In the genomic region with DNA sequence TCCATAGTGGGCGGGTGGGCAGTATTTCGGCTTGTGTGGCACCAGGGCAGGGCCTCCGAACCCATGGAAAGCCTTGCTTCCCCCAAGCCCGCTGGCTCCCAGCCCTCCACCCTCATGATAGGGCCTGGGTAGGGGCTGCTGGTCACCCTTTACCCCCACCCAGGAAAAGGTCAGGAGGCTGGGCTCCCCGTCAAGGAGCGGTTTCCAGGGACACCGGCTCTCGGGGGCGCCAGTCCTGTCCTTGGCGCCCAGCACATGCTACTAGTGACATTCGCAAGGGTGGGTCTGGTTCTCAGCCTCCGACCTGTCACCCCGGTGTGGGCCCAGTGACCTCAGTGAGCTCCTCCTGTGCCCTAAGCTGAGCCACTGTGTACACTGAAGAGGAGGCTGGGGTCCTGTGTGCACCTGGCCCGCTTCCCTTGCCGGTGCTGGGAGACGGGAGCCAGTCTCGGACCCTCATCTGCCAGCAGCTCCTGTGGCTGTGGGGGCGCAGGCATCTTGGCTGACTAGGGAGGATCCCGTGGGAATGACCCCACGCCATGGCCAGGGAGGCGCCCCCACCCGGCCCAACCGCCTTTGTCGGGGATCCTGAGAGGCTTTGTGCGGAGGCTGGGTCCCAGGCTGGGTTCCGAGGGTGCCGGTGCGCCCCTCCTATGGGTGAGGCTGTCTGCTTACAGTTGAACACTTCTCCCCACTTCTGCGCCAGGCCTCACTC, we compare ENCODE assay signal across 17 cellular contexts.
"Had no signal": no experiment of that assay in that cellular context is flagged by ENCODE, and none has a peak within 500 bp of the region (broad histone marks: within the 10 kb centered on the region; RNA-seq: fewer than 3 reads in every experiment).

No MANE protein-coding gene starts in this region.

- H3K27ac ChIP-seq: body of pancreas, foreskin keratinocyte, prostate gland, thyroid gland, WERI-Rb-1 had no signal

- H3K36me3 ChIP-seq: prostate gland, thyroid gland, WERI-Rb-1 had no signal

- DNase-seq: activated CD4-positive, alpha-beta T cell treated with anti-CD3 and anti-CD28 coated beads, Interleukin-2, amount 50 U/mL, for 4 hours; activated gamma-delta T cell; activated naive CD8-positive, alpha-beta T cell treated with anti-CD3 and anti-CD28 coated beads, Interleukin-2, amount 10 ng/mL, durations not matched to agents 7 days and 5 days; body of pancreas; caudate nucleus; foreskin keratinocyte; glutamatergic neuron; hippocampal formation; mammary epithelial cell; sigmoid colon; stimulated activated CD4-positive, alpha-beta T cell treated with anti-CD3 and anti-CD28 coated beads, Interleukin-4, amount 100 ng/mL, for 24 hours; SW 1271; thyroid gland; WERI-Rb-1 had no signal

- H3K36me3 Mint-ChIP-seq: stimulated activated effector memory CD8-positive, alpha-beta T cell treated with anti-CD3 and anti-CD28 coated beads, Interleukin-12 subunit alpha, Interleukin-12 subunit beta, amount 100 ng/mL, for 72 hours had no signal

- H3K27me3 ChIP-seq: body of pancreas, foreskin keratinocyte, sigmoid colon, thyroid gland had no signal

- ATAC-seq: body of pancreas; foreskin keratinocyte; stimulated activated effector memory CD8-positive, alpha-beta T cell treated with anti-CD3 and anti-CD28 coated beads, Interleukin-12 subunit alpha, Interleukin-12 subunit beta, amount 100 ng/mL, for 72 hours had no signal

- H3K4me1 ChIP-seq: foreskin keratinocyte had no signal

- H3K27ac Mint-ChIP-seq: activated naive CD8-positive, alpha-beta T cell treated with anti-CD3 and anti-CD28 coated beads, Interleukin-2, amount 10 ng/mL, durations not matched to agents 7 days and 5 days; stimulated activated effector memory CD8-positive, alpha-beta T cell treated with anti-CD3 and anti-CD28 coated beads, Interleukin-12 subunit alpha, Interleukin-12 subunit beta, amount 100 ng/mL, for 72 hours had no signal

- H3K4me3 ChIP-seq: body of pancreas, prostate gland, sigmoid colon, thyroid gland had no signal

- H3K9me3 ChIP-seq: body of pancreas, prostate gland, sigmoid colon, thyroid gland had no signal

- H3K27me3 Mint-ChIP-seq: activated naive CD8-positive, alpha-beta T cell treated with anti-CD3 and anti-CD28 coated beads, Interleukin-2, amount 10 ng/mL, durations not matched to agents 7 days and 5 days had no signal

- H3K4me3 Mint-ChIP-seq: activated naive CD8-positive, alpha-beta T cell treated with anti-CD3 and anti-CD28 coated beads, Interleukin-2, amount 10 ng/mL, durations not matched to agents 7 days and 5 days; neural crest cell; stimulated activated effector memory CD8-positive, alpha-beta T cell treated with anti-CD3 and anti-CD28 coated beads, Interleukin-12 subunit alpha, Interleukin-12 subunit beta, amount 100 ng/mL, for 72 hours had no signal
